ENCODE assay signal across 10 cellular contexts in genomic region chr12:92470608-92471021, GRCh38.
DNase-seq lines count a peak whose midpoint lies in the region; ATAC-seq lines count a peak whose summit lies in the region.
"Had no signal": no experiment of that assay in that cellular context is flagged by ENCODE, and none has a peak within 500 bp of the region (broad histone marks: within the 10 kb centered on the region; RNA-seq: fewer than 3 reads in every experiment).

No MANE protein-coding gene starts in this region.

- H3K4me3 ChIP-seq in MG63 (no peak overlapping the region), Karpas-422 (ENCODE audit: low read length) (no peak overlapping the region)

- CTCF ChIA-PET in activated naive CD4-positive, alpha-beta T cell treated with anti-CD3 and anti-CD28 coated beads, Interleukin-2, amount 10 ng/mL, durations not matched to agents 7 days and 5 days (lab: Charles Lee), result no interaction called here

- H3K9me3 Mint-ChIP-seq in activated naive CD4-positive, alpha-beta T cell treated with anti-CD3 and anti-CD28 coated beads, Interleukin-2, amount 10 ng/mL, durations not matched to agents 7 days and 5 days, result no peaks in the 10 kb centered on the region
- no peaks in the 10 kb centered on the region for H3K9me3 Mint-ChIP-seq in T-helper 2 cell treated with Interferon-gamma antibody and Interleukin-4, amounts not matched to agents 5 μg/mL and 100 μg/mL, for 36 hours

- peaks cover 6% of the 10 kb centered on the region for H3K4me1 Mint-ChIP-seq in activated naive CD4-positive, alpha-beta T cell treated with anti-CD3 and anti-CD28 coated beads, Interleukin-2, amount 10 ng/mL, durations not matched to agents 7 days and 5 days
- H3K4me1 Mint-ChIP-seq in T-helper 2 cell treated with Interferon-gamma antibody and Interleukin-4, amounts not matched to agents 5 μg/mL and 100 μg/mL, for 36 hours (ENCODE audit: low read depth), result peaks cover 16% of the 10 kb centered on the region

- peak; percentile 25 for DNase-seq in activated naive CD4-positive, alpha-beta T cell treated with Interleukin-2 at 50 U/mL for 16 hours
- no peak for DNase-seq in activated naive CD4-positive, alpha-beta T cell treated with anti-CD3 and anti-CD28 coated beads, Interleukin-2, amount 10 ng/mL, durations not matched to agents 7 days and 5 days
- DNase-seq in T-helper 2 cell treated with Interferon-gamma antibody and Interleukin-4, amounts not matched to agents 5 μg/mL and 100 μg/mL, for 36 hours (ENCODE audit: low spot score), result peak; percentile 40
- DNase-seq in stimulated activated CD4-positive, alpha-beta T cell treated with anti-CD3 and anti-CD28 coated beads, Interleukin-4, amount 100 ng/mL, for 24 hours, result peak; percentile 69
- DNase-seq in NCI-H774 (lab: John Stamatoyannopoulos, UW) (no peak), MG63 (no peak), Karpas-422 (no peak)
- DNase-seq: activated CD8-positive, alpha-beta memory T cell treated with anti-CD3 and anti-CD28 coated beads, Interleukin-2, amount 10 ng/mL, durations not matched to agents 7 days and 5 days; NCI-H1105 treated with DMSO at 0.1 percent for 48 hours had no signal

- H3K27me3 Mint-ChIP-seq in activated naive CD4-positive, alpha-beta T cell treated with anti-CD3 and anti-CD28 coated beads, Interleukin-2, amount 10 ng/mL, durations not matched to agents 7 days and 5 days, result no peaks in the 10 kb centered on the region
- H3K27me3 Mint-ChIP-seq in T-helper 2 cell treated with Interferon-gamma antibody and Interleukin-4, amounts not matched to agents 5 μg/mL and 100 μg/mL, for 36 hours (ENCODE audit: low read depth), result no peaks in the 10 kb centered on the region
- H3K27me3 Mint-ChIP-seq: activated CD8-positive, alpha-beta memory T cell treated with anti-CD3 and anti-CD28 coated beads, Interleukin-2, amount 10 ng/mL, durations not matched to agents 7 days and 5 days had no signal

- H4K20me1 ChIP-seq in Karpas-422 (ENCODE audit: insufficient read depth, low read depth, low read length), result no peaks in the 10 kb centered on the region

- no peak overlapping the region for H3K4me3 Mint-ChIP-seq in activated naive CD4-positive, alpha-beta T cell treated with anti-CD3 and anti-CD28 coated beads, Interleukin-2, amount 10 ng/mL, durations not matched to agents 7 days and 5 days
- no peak overlapping the region for H3K4me3 Mint-ChIP-seq in T-helper 2 cell treated with Interferon-gamma antibody and Interleukin-4, amounts not matched to agents 5 μg/mL and 100 μg/mL, for 36 hours
- H3K4me3 Mint-ChIP-seq: activated CD8-positive, alpha-beta memory T cell treated with anti-CD3 and anti-CD28 coated beads, Interleukin-2, amount 10 ng/mL, durations not matched to agents 7 days and 5 days had no signal

- H3K27me3 ChIP-seq in MG63 (no peaks in the 10 kb centered on the region), Karpas-422 (ENCODE audit: low read length) (no peaks in the 10 kb centered on the region)

- H3K27ac Mint-ChIP-seq in activated naive CD4-positive, alpha-beta T cell treated with anti-CD3 and anti-CD28 coated beads, Interleukin-2, amount 10 ng/mL, durations not matched to agents 7 days and 5 days, result no peak overlapping the region
- H3K27ac Mint-ChIP-seq in T-helper 2 cell treated with Interferon-gamma antibody and Interleukin-4, amounts not matched to agents 5 μg/mL and 100 μg/mL, for 36 hours, result no peak overlapping the region
- H3K27ac Mint-ChIP-seq: activated CD8-positive, alpha-beta memory T cell treated with anti-CD3 and anti-CD28 coated beads, Interleukin-2, amount 10 ng/mL, durations not matched to agents 7 days and 5 days had no signal

- no peak overlapping the region for H2AFZ ChIP-seq in Karpas-422 (ENCODE audit: low read length)

- no peaks in the 10 kb centered on the region for H3K36me3 ChIP-seq in MG63
- H3K36me3 ChIP-seq in Karpas-422 (ENCODE audit: insufficient read depth, low read length), result no peaks in the 10 kb centered on the region

- H3K9me3 ChIP-seq in MG63, result no peaks in the 10 kb centered on the region
- H3K9me3 ChIP-seq in Karpas-422 (ENCODE audit: low read length), result no peaks in the 10 kb centered on the region

- no peak overlapping the region for H3K4me2 ChIP-seq in Karpas-422 (ENCODE audit: low read depth, low read length, poor library complexity, severe bottlenecking)

- H3K4me1 ChIP-seq in Karpas-422 (ENCODE audit: low read length), result no peaks in the 10 kb centered on the region

- peaks cover 3% of the 10 kb centered on the region for H3K36me3 Mint-ChIP-seq in activated naive CD4-positive, alpha-beta T cell treated with anti-CD3 and anti-CD28 coated beads, Interleukin-2, amount 10 ng/mL, durations not matched to agents 7 days and 5 days
- H3K36me3 Mint-ChIP-seq in T-helper 2 cell treated with Interferon-gamma antibody and Interleukin-4, amounts not matched to agents 5 μg/mL and 100 μg/mL, for 36 hours (ENCODE audit: low read depth), result no peaks in the 10 kb centered on the region

- H3K27ac ChIP-seq in Karpas-422 (ENCODE audit: low read length), result no peak overlapping the region

- H3K79me2 ChIP-seq in Karpas-422 (ENCODE audit: low read length), result no peaks in the 10 kb centered on the region

- no peak overlapping the region for H3K9ac ChIP-seq in Karpas-422 (ENCODE audit: low read length)

- peak; percentile 22 for ATAC-seq in HG02623 (IDR thresholded peaks at IDR 0.05; ENCODE audit: unreplicated experiment)
- ATAC-seq: activated CD8-positive, alpha-beta memory T cell treated with anti-CD3 and anti-CD28 coated beads, Interleukin-2, amount 10 ng/mL, durations not matched to agents 7 days and 5 days had no signal

- no peaks in the 10 kb centered on the region for H3K9me2 ChIP-seq in Karpas-422 (replicated peaks; ENCODE audit: insufficient read depth, low read length)

Comparison
In these comparisons a context has a peak if more than half of its experiments do, and no peak if none do; other contexts are left out.
1. DNase-seq: peak in activated naive CD4-positive, alpha-beta T cell treated with Interleukin-2 at 50 U/mL for 16 hours (single experiment), T-helper 2 cell treated with Interferon-gamma antibody and Interleukin-4, amounts not matched to agents 5 μg/mL and 100 μg/mL, for 36 hours (single experiment) and stimulated activated CD4-positive, alpha-beta T cell treated with anti-CD3 and anti-CD28 coated beads, Interleukin-4, amount 100 ng/mL, for 24 hours (single experiment); none in activated naive CD4-positive, alpha-beta T cell treated with anti-CD3 and anti-CD28 coated beads, Interleukin-2, amount 10 ng/mL, durations not matched to agents 7 days and 5 days (single experiment), NCI-H774 (single experiment), MG63 (single experiment) and Karpas-422 (single experiment).